In the genomic region with DNA sequence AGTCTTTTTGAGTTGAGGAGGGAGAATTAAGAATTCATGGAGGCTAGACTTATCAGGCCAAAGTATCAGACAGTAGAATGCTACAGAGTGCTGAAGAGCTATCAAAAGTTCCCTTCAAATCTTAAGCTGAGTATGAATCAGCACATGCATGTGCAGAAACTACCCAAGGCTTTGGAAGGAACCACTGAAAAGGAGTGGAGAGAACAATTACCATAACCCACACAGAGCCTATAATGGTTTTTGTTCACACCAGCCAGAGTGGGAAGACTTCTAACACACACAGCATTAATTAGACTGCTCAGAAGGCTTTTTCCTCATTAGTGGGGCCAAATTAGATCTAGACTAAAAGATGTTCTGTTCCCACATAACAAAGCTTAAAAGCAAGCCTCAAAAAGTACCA, we compare ENCODE assay signal across 8 cellular contexts.
"Had no signal": no experiment of that assay in that cellular context is flagged by ENCODE, and none has a peak within 500 bp of the region (broad histone marks: within the 10 kb centered on the region; RNA-seq: fewer than 3 reads in every experiment).

No MANE protein-coding gene starts in this region.

- H3K4me3 ChIP-seq: GM23248, HAP-1, K562 had no signal

- DNase-seq: GM23248, GOT3, H7, HFFc6, IMR-90 had no signal

- H3K27ac ChIP-seq: GM23248 had no signal

- ATAC-seq: HCT116, K562 had no signal
